Comparison of ENCODE assay signal across 1 cellular context in the genomic region with DNA sequence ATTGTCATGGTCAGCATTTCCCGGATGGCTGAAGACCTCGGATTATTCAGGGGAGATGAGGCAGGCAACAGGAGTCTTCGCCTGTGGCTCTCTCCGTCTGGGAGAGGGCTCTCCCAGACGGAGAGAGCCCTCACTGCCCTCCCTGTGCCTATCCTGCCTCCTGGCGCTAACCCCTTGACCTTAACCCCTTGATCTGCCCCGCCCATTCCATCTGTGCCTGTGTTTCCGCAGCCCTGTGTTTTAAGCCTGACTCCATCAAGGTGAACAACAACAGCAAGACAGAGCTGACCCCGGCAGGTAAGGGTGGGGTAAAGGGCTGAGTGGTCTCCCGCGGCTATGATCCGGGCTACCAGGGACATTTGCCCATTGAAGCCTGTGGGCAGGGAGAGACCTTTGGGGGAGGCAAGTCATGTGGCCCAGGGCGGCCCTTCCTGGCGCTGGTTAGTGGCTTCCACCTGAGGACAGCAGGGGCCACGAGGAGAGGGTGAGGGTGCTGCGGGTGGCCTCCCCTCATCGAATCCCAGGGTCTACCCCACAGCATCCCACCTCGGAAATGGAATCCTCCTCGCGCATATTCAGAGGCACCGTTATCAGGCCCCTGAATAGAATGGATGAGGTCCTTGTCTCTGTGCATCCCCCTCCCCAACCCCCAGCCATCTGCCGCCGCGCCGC.
TF ChIP-seq lines count a peak whose summit lies in the region.

No MANE protein-coding gene starts in this region.

TF ChIP-seq in K562, 482 proteins besides CTCF, POLR2A, EP300 and RAD21:
- TF ChIP-seq, protein P1, sequence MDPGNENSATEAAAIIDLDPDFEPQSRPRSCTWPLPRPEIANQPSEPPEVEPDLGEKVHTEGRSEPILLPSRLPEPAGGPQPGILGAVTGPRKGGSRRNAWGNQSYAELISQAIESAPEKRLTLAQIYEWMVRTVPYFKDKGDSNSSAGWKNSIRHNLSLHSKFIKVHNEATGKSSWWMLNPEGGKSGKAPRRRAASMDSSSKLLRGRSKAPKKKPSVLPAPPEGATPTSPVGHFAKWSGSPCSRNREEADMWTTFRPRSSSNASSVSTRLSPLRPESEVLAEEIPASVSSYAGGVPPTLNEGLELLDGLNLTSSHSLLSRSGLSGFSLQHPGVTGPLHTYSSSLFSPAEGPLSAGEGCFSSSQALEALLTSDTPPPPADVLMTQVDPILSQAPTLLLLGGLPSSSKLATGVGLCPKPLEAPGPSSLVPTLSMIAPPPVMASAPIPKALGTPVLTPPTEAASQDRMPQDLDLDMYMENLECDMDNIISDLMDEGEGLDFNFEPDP (CRISPR knock-in tag; IDR thresholded peaks at IDR 0.05), result no peak
- TF ChIP-seq STAG1 (CRISPR knock-in tag; IDR thresholded peaks at IDR 0.05; ENCODE audit: borderline replicate concordance) (peak; percentile 48; the same call in 1 of the 2 replicates), TBL1XR1 (IDR thresholded peaks at IDR 0.05; ENCODE audit: low read length in 2 of 2) (0 out of 4 replicates have a peak, but pooled peaks of 1 of the 2 experiments have one; percentile 13)
